Comparison of ENCODE assay signal across 17 cellular contexts in the genomic region with DNA sequence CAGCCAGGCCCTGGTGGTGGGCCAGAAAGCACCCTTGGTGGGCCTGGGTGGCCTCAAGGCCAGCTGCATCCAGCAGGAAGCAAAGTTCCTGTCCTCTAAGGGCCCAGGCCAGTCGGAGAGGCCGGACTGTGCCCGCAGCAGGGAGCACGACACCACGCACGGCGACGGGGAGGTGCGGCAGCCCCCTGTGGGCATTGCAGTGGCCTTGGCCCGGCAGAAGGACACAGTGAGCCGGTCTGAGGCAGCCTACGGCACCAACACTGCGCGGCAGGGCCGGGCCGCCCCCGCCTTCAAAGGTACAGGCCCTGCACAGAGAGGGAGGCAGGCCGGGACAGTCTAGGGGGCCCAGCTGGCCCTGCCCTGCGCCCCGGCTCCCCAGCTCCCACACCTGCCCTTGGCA. TPM values are rescaled to one million over a fixed set of nuclear protein-coding genes. Genes with fewer than 3 reads are reported as not detected.
DNase-seq lines count a peak whose midpoint lies in the region; ATAC-seq and TF ChIP-seq lines count a peak whose summit lies in the region.
"Had no signal": no experiment of that assay in that cellular context is flagged by ENCODE, and none has a peak within 500 bp of the region (broad histone marks: within the 10 kb centered on the region; RNA-seq: fewer than 3 reads in every experiment).

No MANE protein-coding gene starts in this region.

- DNase-seq in IMR-90 (no peak), mesenchymal stem cell (no peak), hepatic stellate cell (ENCODE audit: low spot score) (no peak)
- DNase-seq: 8988T; ACHN; BE2C; Caco-2; Calu3; CD4-positive, alpha-beta T cell; CD8-positive, alpha-beta T cell; DMS79 treated with DMSO at 0.1 percent for 48 hours; GF-D8 had no signal

- no peak overlapping the region for H3K18ac ChIP-seq in IMR-90 (ENCODE audit: low read depth, low read length)
- no peak overlapping the region for H3K18ac ChIP-seq in mesenchymal stem cell (ENCODE audit: low read depth in 1 of 2, low read length in 2 of 2)

- H3K9me1 ChIP-seq in IMR-90 (ENCODE audit: insufficient read depth, low read length), result no peaks in the 10 kb centered on the region

- H3K27ac ChIP-seq in BLaER1 (peak overlapping the region; percentile 60), IMR-90 (ENCODE audit: insufficient read depth, low read length) (no peak overlapping the region), mesenchymal stem cell (ENCODE audit: low read length, poor library complexity, severe bottlenecking) (no peak overlapping the region)
- H3K27ac ChIP-seq: BLaER1 treated with 17β-estradiol and CSF1 and Interleukin-3, amounts not matched to agents 10 nM and 100 nM; C4-2B had no signal

- no peak overlapping the region for H4K5ac ChIP-seq in IMR-90 (ENCODE audit: low read depth, low read length)

- no peak overlapping the region for H3K14ac ChIP-seq in IMR-90 (replicated peaks; ENCODE audit: low read depth, low read length)
- H3K14ac ChIP-seq in mesenchymal stem cell (ENCODE audit: low read length in 2 of 2), result no peak overlapping the region

- H2BK12ac ChIP-seq in mesenchymal stem cell (ENCODE audit: low read length in 2 of 2), result no peak overlapping the region

- no peaks in the 10 kb centered on the region for H3K9me3 ChIP-seq in BLaER1
- H3K9me3 ChIP-seq in IMR-90 (ENCODE audit: control insufficient read depth, insufficient read depth, low read length), result no peaks in the 10 kb centered on the region
- no peaks in the 10 kb centered on the region for H3K9me3 ChIP-seq in mesenchymal stem cell (ENCODE audit: control insufficient read depth, low read length)
- H3K9me3 ChIP-seq: BE2C; BLaER1 treated with 17β-estradiol and CSF1 and Interleukin-3, amounts not matched to agents 10 nM and 100 nM; Caco-2 had no signal

- ATAC-seq in IMR-90 (ENCODE audit: low read depth) (no peak), HG02798 (IDR thresholded peaks at IDR 0.05; ENCODE audit: poor library complexity, unreplicated experiment) (no peak), HG02610 (IDR thresholded peaks at IDR 0.05; ENCODE audit: unreplicated experiment) (no peak)
- ATAC-seq: CD8-positive, alpha-beta T cell had no signal

- H3K23ac ChIP-seq in IMR-90 (ENCODE audit: low read depth, low read length), result no peak overlapping the region
- H3K23ac ChIP-seq in mesenchymal stem cell (ENCODE audit: low read length in 2 of 2), result no peak overlapping the region

- H3K9ac ChIP-seq in BLaER1 (0 out of 2 replicates have a peak overlapping the region, but pooled peaks have one; percentile 38), IMR-90 (ENCODE audit: low read depth, low read length) (no peak overlapping the region), mesenchymal stem cell (ENCODE audit: low read length) (no peak overlapping the region)

- H4K91ac ChIP-seq in IMR-90 (ENCODE audit: insufficient read depth, low read depth, low read length) (no peak overlapping the region), mesenchymal stem cell (ENCODE audit: low read length) (peak overlapping the region; percentile 46)

- no peak overlapping the region for H2BK15ac ChIP-seq in IMR-90 (ENCODE audit: low read depth, low read length)
- H2BK15ac ChIP-seq in mesenchymal stem cell (ENCODE audit: low read depth, poor library complexity, severe bottlenecking), result no peak overlapping the region

- CTCF ChIA-PET in IMR-90 (lab: Yijun Ruan, JAX), result no interaction called here

- H2AK5ac ChIP-seq in IMR-90 (ENCODE audit: low read depth, low read length), result no peak overlapping the region
- H2AK5ac ChIP-seq in mesenchymal stem cell (ENCODE audit: low read length, severe bottlenecking), result no peak overlapping the region

- in situ Hi-C loops in IMR-90 (cut with MboI; ENCODE audit: low sequenced_read_pairs), result no loop called here

- intact Hi-C loops in IMR-90 (cut with micrococcal nuclease), result no loop called here

- no peak overlapping the region for H3K4me3 ChIP-seq in BLaER1
- H3K4me3 ChIP-seq in IMR-90 (ENCODE audit: insufficient read depth, low read depth, low read length), result no peak overlapping the region
- no peak overlapping the region for H3K4me3 ChIP-seq in mesenchymal stem cell (ENCODE audit: insufficient read depth in 1 of 2, low read depth in 1 of 2, low read length in 2 of 2)
- H3K4me3 ChIP-seq: BLaER1 treated with 17β-estradiol and CSF1 and Interleukin-3, amounts not matched to agents 10 nM and 100 nM had no signal

- no TSS peak for BruUV-seq in IMR-90 (replicated peaks; lab: Mats Ljungman, UMichigan)

- H3K79me1 ChIP-seq in IMR-90 (ENCODE audit: low read depth in 1 of 2, low read length in 2 of 2) (no peaks in the 10 kb centered on the region), mesenchymal stem cell (replicated peaks; ENCODE audit: low read length, poor library complexity, severe bottlenecking) (peaks cover 2% of the 10 kb centered on the region)

- no peak for TF ChIP-seq CTCF in IMR-90 (conservative IDR thresholded peaks at IDR 0.05; ENCODE audit: low read depth, low read length)

- H3K56ac ChIP-seq in IMR-90 (ENCODE audit: extremely low read depth, insufficient read depth, low read length), result no peak overlapping the region

- H4K8ac ChIP-seq in IMR-90 (ENCODE audit: low read depth in 2 of 2, low read length in 2 of 2), result no peak overlapping the region
- no peak overlapping the region for H4K8ac ChIP-seq in mesenchymal stem cell (ENCODE audit: low read length)

- H4K20me1 ChIP-seq in BLaER1 (peaks cover 59% of the 10 kb centered on the region), IMR-90 (ENCODE audit: insufficient read depth, low read length) (no peaks in the 10 kb centered on the region; the same call in 1 of the 2 replicates)

- WGBS in IMR-90 (ENCODE audit: extremely low coverage in 2 of 2, insufficient read length in 1 of 2), 2 experiments, result 97% methylated on average over 12 of the region's 20 CpGs; no CpG with 5 or more reads in 1 of the 2 experiments
- 95% methylated on average over 20 of the region's 20 CpGs for WGBS in mesenchymal stem cell

- no peak overlapping the region for H2AFZ ChIP-seq in IMR-90 (replicated peaks; ENCODE audit: low read length, poor library complexity)
- no peak overlapping the region for H2AFZ ChIP-seq in mesenchymal stem cell (ENCODE audit: low read depth, low read length)

- H3K4me1 ChIP-seq in BLaER1 (peaks cover 95% of the 10 kb centered on the region), IMR-90 (ENCODE audit: control insufficient read depth, insufficient read depth, low read length) (no peaks in the 10 kb centered on the region), mesenchymal stem cell (ENCODE audit: control insufficient read depth, insufficient read depth, low read depth, low read length) (peaks cover 5% of the 10 kb centered on the region)
- H3K4me1 ChIP-seq: Caco-2 had no signal

- H2BK120ac ChIP-seq in IMR-90 (ENCODE audit: low read depth, low read length) (no peak overlapping the region), mesenchymal stem cell (ENCODE audit: low read depth, low read length) (no peak overlapping the region)

- H2AK9ac ChIP-seq in IMR-90 (replicated peaks; ENCODE audit: low read depth, low read length, poor library complexity), result peak overlapping the region; percentile 78

- POLR2A ChIA-PET in IMR-90 (lab: Charles Lee; ENCODE audit: unreplicated experiment), result no interaction called here

- no peak for TF ChIP-seq RAD21 in IMR-90 (IDR thresholded peaks at IDR 0.05; ENCODE audit: low read length)

- no peak overlapping the region for H3K4ac ChIP-seq in IMR-90 (ENCODE audit: low read depth, low read length)
- no peak overlapping the region for H3K4ac ChIP-seq in mesenchymal stem cell (ENCODE audit: low read depth in 1 of 2, low read length in 2 of 2)

- H3K4me2 ChIP-seq in BLaER1 (no peak overlapping the region), IMR-90 (ENCODE audit: low read depth, low read length) (no peak overlapping the region), mesenchymal stem cell (ENCODE audit: low read length, poor library complexity, severe bottlenecking) (no peak overlapping the region)

- no peaks in the 10 kb centered on the region for H3K27me3 ChIP-seq in BLaER1
- H3K27me3 ChIP-seq in IMR-90 (ENCODE audit: control insufficient read depth, insufficient read depth, low read length), result no peaks in the 10 kb centered on the region
- H3K27me3 ChIP-seq in mesenchymal stem cell (ENCODE audit: control insufficient read depth in 1 of 2, insufficient read depth in 1 of 2, low read length in 2 of 2), result no peaks in the 10 kb centered on the region
- H3K27me3 ChIP-seq: BE2C had no signal

- H3K36me3 ChIP-seq in BLaER1 (peaks cover 77% of the 10 kb centered on the region), IMR-90 (ENCODE audit: control insufficient read depth, insufficient read depth, low read length) (peaks cover 19% of the 10 kb centered on the region), mesenchymal stem cell (ENCODE audit: control insufficient read depth in 1 of 2, insufficient read depth in 2 of 2, low read depth in 1 of 2, low read length in 2 of 2) (peaks cover 3 to 83% of the 10 kb centered on the region in 2 experiments)

- H2BK5ac ChIP-seq in IMR-90 (ENCODE audit: low read depth, low read length, poor library complexity, severe bottlenecking) (no peak overlapping the region), mesenchymal stem cell (ENCODE audit: low read depth, low read length, poor library complexity, severe bottlenecking) (no peak overlapping the region)

- TF ChIP-seq POLR2A in IMR-90 (IDR thresholded peaks at IDR 0.05; ENCODE audit: low read depth, low read length), result no peak

- no peak overlapping the region for H2BK20ac ChIP-seq in IMR-90 (ENCODE audit: low read depth, low read length)

- dilution Hi-C loops in IMR-90 (cut with HindIII; ENCODE audit: low sequenced_read_pairs, unreplicated experiment), result no loop called here

TF ChIP-seq in IMR-90, 13 proteins besides CTCF, POLR2A, EP300 and RAD21 (continues in another document):
- TF ChIP-seq, protein P1, sequence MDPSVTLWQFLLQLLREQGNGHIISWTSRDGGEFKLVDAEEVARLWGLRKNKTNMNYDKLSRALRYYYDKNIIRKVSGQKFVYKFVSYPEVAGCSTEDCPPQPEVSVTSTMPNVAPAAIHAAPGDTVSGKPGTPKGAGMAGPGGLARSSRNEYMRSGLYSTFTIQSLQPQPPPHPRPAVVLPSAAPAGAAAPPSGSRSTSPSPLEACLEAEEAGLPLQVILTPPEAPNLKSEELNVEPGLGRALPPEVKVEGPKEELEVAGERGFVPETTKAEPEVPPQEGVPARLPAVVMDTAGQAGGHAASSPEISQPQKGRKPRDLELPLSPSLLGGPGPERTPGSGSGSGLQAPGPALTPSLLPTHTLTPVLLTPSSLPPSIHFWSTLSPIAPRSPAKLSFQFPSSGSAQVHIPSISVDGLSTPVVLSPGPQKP (IDR thresholded peaks at IDR 0.05; ENCODE audit: borderline replicate concordance, low read depth, low read length), result no peak

RNA-seq across cellular contexts. Expression of gene BAHCC1, which starts 48.0 kb away (rescaled TPM):
- 0.36 and 0.83 TPM in 2 replicates for total RNA-seq in IMR-90 (2012; rRNA removed)
- 7.8 and 8.1 TPM in 2 replicates for polyA plus RNA-seq in IMR-90 (2012; rRNA removed)
- 4.4 and 5.5 TPM in 2 replicates for polyA plus RNA-seq in IMR-90 (2012; cell fraction: cytosol; rRNA removed)
- polyA plus RNA-seq in IMR-90 (2012; cell fraction: nucleus; rRNA removed; ENCODE audit: low replicate concordance), result 24.1 and 56.3 TPM in 2 replicates
- polyA plus RNA-seq in mesenchymal stem cell (2013, experiment 1 of 2), result 8.3 TPM
- polyA plus RNA-seq in mesenchymal stem cell (2013, experiment 2 of 2), result 8.6 TPM
